ENCODE assay signal across 8 cellular contexts in the genomic region with DNA sequence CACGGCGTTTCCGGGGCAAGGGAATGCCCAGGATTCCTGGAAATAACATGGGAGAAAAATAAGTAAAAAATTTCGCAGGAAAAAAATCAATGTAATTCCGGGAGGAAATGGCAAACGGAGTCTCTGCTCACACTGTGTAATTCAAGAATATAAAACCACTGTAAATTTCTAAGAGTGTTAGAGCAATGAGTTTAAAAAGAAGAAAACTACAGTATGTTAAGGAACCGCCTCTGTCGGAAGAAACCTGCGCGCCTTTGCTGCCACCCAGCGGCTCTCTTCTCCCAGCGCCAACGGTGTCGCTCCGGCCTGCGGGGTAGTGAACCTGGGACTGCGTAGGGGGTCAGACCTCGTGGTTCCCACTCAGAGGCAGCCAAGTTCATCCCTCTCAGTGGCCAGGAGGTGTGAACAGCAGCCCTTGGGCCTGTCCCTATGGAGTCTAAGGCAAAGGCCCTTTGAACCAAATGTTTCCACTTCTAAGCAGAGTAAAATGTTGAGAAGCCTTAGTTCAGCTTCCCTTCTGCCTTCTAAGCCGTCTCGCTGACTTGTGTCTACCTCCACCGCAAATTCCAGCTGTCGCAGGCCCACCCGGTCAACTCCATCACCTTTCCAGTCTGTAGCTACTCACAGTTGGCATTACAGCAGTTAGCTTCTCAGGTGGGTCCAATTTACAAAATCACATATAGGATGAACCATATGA. TPM values are rescaled to one million over a fixed set of nuclear protein-coding genes. Genes with fewer than 3 reads are reported as not detected.
DNase-seq lines count a peak whose midpoint lies in the region; ATAC-seq, FAIRE-seq and TF ChIP-seq lines count a peak whose summit lies in the region.

No MANE protein-coding gene starts in this region.

- peak overlapping the region; percentile 100 for H2AFZ ChIP-seq in GM23338

- H3K9me3 ChIP-seq in KOPT-K1 (ENCODE audit: insufficient read depth, low read length, poor library complexity, severe bottlenecking): no peaks in the 10 kb centered on the region

- no peaks in the 10 kb centered on the region for H3K79me2 ChIP-seq in GM23338 (replicated peaks; ENCODE audit: insufficient read depth)

- no peak for FAIRE-seq in RCC 7860 (lab: Jason Lieb, UNC)

- no peaks in the 10 kb centered on the region for H4K20me1 ChIP-seq in GM23338 (replicated peaks; ENCODE audit: insufficient read depth)

- peak overlapping the region; percentile 79 for H3K4me3 Mint-ChIP-seq in GM23338
- peak overlapping the region; percentile 98 for H3K4me3 Mint-ChIP-seq in activated T-helper 17 cell treated with anti-CD3 and anti-CD28 coated beads, Interleukin-2, amount 50 U/mL, for 72 hours
- peak overlapping the region; percentile 84 for H3K4me3 Mint-ChIP-seq in natural killer cell treated with Interleukin-12 subunit alpha and Interleukin-12 subunit beta and Interleukin-15 and Interleukin-18, amount 100 ng/mL, for 72 hours

- TF ChIP-seq CTCF in GM23338 (conservative IDR thresholded peaks at IDR 0.05; ENCODE audit: low read depth in 2 of 2) (peak; percentile 85 to 87), fibroblast of mammary gland (conservative IDR thresholded peaks at IDR 0.05; ENCODE audit: control insufficient read depth, insufficient read depth, low read depth, low read length) (peak; percentile 93)

- no peaks in the 10 kb centered on the region for H3K9me3 Mint-ChIP-seq in GM23338
- no peaks in the 10 kb centered on the region for H3K9me3 Mint-ChIP-seq in activated T-helper 17 cell treated with anti-CD3 and anti-CD28 coated beads, Interleukin-2, amount 50 U/mL, for 72 hours
- no peaks in the 10 kb centered on the region for H3K9me3 Mint-ChIP-seq in natural killer cell treated with Interleukin-12 subunit alpha and Interleukin-12 subunit beta and Interleukin-15 and Interleukin-18, amount 100 ng/mL, for 72 hours

- no peaks in the 10 kb centered on the region for H3F3A ChIP-seq in GM23338 (replicated peaks; ENCODE audit: low read depth)

- H3K36me3 Mint-ChIP-seq in GM23338 (ENCODE audit: low read depth): no peaks in the 10 kb centered on the region; the same call in 2 of the 3 replicates
- peaks cover 38% of the 10 kb centered on the region for H3K36me3 Mint-ChIP-seq in activated T-helper 17 cell treated with anti-CD3 and anti-CD28 coated beads, Interleukin-2, amount 50 U/mL, for 72 hours (ENCODE audit: low read depth)
- H3K36me3 Mint-ChIP-seq in natural killer cell treated with Interleukin-12 subunit alpha and Interleukin-12 subunit beta and Interleukin-15 and Interleukin-18, amount 100 ng/mL, for 72 hours: peaks cover 21% of the 10 kb centered on the region

- H3K27me3 ChIP-seq in GM23338 (ENCODE audit: insufficient read depth): peaks cover 11% of the 10 kb centered on the region

- H3K27me3 Mint-ChIP-seq in GM23338 (ENCODE audit: insufficient read depth, low read depth, poor library complexity): peaks cover 8% of the 10 kb centered on the region
- no peaks in the 10 kb centered on the region for H3K27me3 Mint-ChIP-seq in activated T-helper 17 cell treated with anti-CD3 and anti-CD28 coated beads, Interleukin-2, amount 50 U/mL, for 72 hours
- H3K27me3 Mint-ChIP-seq in natural killer cell treated with Interleukin-12 subunit alpha and Interleukin-12 subunit beta and Interleukin-15 and Interleukin-18, amount 100 ng/mL, for 72 hours: no peaks in the 10 kb centered on the region

- peak; percentile 87 for ATAC-seq in GM23338
- ATAC-seq in activated T-helper 17 cell treated with anti-CD3 and anti-CD28 coated beads, Interleukin-2, amount 50 U/mL, for 72 hours (replicated peaks): peak; percentile 77
- peak; percentile 84 to 86 for ATAC-seq in natural killer cell treated with Interleukin-12 subunit alpha and Interleukin-12 subunit beta and Interleukin-15 and Interleukin-18, amount 100 ng/mL, for 72 hours
- peak; percentile 84 for ATAC-seq in stimulated activated naive CD8-positive, alpha-beta T cell treated with anti-CD3 and anti-CD28 coated beads, Interleukin-15, Interleukin-2, amounts not matched to agents 100 U/mL and 50 U/mL, for 24 hours

- no peak overlapping the region for H3K27ac Mint-ChIP-seq in GM23338
- peak overlapping the region; percentile 97 for H3K27ac Mint-ChIP-seq in activated T-helper 17 cell treated with anti-CD3 and anti-CD28 coated beads, Interleukin-2, amount 50 U/mL, for 72 hours
- H3K27ac Mint-ChIP-seq in natural killer cell treated with Interleukin-12 subunit alpha and Interleukin-12 subunit beta and Interleukin-15 and Interleukin-18, amount 100 ng/mL, for 72 hours: peak overlapping the region; percentile 97 to 99

- no peaks in the 10 kb centered on the region for H3K36me3 ChIP-seq in GM23338 (ENCODE audit: insufficient read depth)
- no peaks in the 10 kb centered on the region for H3K36me3 ChIP-seq in KOPT-K1 (ENCODE audit: insufficient read depth, low read length)

- H3K27ac ChIP-seq in GM23338 (ENCODE audit: low read depth) (no peak overlapping the region), KOPT-K1 (ENCODE audit: low read depth, low read length, poor library complexity, severe bottlenecking) (peak overlapping the region; percentile 65)

- H3K4me3 ChIP-seq in GM23338: peak overlapping the region; percentile 89
- peak overlapping the region; percentile 84 for H3K4me3 ChIP-seq in fibroblast of mammary gland (ENCODE audit: control insufficient read depth, low read depth, low read length)

- H3K4me1 Mint-ChIP-seq in GM23338: peaks cover 6% of the 10 kb centered on the region; the same call in 1 of the 3 replicates
- H3K4me1 Mint-ChIP-seq in activated T-helper 17 cell treated with anti-CD3 and anti-CD28 coated beads, Interleukin-2, amount 50 U/mL, for 72 hours: peaks cover 11% of the 10 kb centered on the region
- H3K4me1 Mint-ChIP-seq in natural killer cell treated with Interleukin-12 subunit alpha and Interleukin-12 subunit beta and Interleukin-15 and Interleukin-18, amount 100 ng/mL, for 72 hours (ENCODE audit: low read depth in 2 of 2): peaks cover 37 to 38% of the 10 kb centered on the region in 2 donors

- DNase-seq in ELF-1 (ENCODE audit: low read depth, low spot score) (peak; percentile 90), GM23338 (ENCODE audit: low spot score) (peak; percentile 93), RCC 7860 (ENCODE audit: low spot score) (peak; percentile 65), fibroblast of mammary gland (ENCODE audit: low read depth) (peak; percentile 79)
- peak; percentile 89 for DNase-seq in natural killer cell treated with Interleukin-12 subunit alpha and Interleukin-12 subunit beta and Interleukin-15 and Interleukin-18, amount 100 ng/mL, for 72 hours (ENCODE audit: low spot score)
- peak; percentile 88 for DNase-seq in stimulated activated naive CD8-positive, alpha-beta T cell treated with anti-CD3 and anti-CD28 coated beads, Interleukin-15, Interleukin-2, amounts not matched to agents 100 U/mL and 50 U/mL, for 24 hours

- peak overlapping the region; percentile 73 for H3K4me2 ChIP-seq in GM23338

- no peaks in the 10 kb centered on the region for H3K9me2 ChIP-seq in GM23338 (ENCODE audit: insufficient read depth)

- peaks cover 6% of the 10 kb centered on the region for H3K4me1 ChIP-seq in GM23338 (ENCODE audit: insufficient read depth)

TF ChIP-seq in GM23338, 12 proteins besides CTCF, POLR2A, EP300 and RAD21 (continues in another document):
- TF ChIP-seq, protein P1, sequence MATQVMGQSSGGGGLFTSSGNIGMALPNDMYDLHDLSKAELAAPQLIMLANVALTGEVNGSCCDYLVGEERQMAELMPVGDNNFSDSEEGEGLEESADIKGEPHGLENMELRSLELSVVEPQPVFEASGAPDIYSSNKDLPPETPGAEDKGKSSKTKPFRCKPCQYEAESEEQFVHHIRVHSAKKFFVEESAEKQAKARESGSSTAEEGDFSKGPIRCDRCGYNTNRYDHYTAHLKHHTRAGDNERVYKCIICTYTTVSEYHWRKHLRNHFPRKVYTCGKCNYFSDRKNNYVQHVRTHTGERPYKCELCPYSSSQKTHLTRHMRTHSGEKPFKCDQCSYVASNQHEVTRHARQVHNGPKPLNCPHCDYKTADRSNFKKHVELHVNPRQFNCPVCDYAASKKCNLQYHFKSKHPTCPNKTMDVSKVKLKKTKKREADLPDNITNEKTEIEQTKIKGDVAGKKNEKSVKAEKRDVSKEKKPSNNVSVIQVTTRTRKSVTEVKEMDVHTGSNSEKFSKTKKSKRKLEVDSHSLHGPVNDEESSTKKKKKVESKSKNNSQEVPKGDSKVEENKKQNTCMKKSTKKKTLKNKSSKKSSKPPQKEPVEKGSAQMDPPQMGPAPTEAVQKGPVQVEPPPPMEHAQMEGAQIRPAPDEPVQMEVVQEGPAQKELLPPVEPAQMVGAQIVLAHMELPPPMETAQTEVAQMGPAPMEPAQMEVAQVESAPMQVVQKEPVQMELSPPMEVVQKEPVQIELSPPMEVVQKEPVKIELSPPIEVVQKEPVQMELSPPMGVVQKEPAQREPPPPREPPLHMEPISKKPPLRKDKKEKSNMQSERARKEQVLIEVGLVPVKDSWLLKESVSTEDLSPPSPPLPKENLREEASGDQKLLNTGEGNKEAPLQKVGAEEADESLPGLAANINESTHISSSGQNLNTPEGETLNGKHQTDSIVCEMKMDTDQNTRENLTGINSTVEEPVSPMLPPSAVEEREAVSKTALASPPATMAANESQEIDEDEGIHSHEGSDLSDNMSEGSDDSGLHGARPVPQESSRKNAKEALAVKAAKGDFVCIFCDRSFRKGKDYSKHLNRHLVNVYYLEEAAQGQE (IDR thresholded peaks at IDR 0.05; ENCODE audit: unreplicated experiment): no peak
- no peak for TF ChIP-seq JUNB (IDR thresholded peaks at IDR 0.05; ENCODE audit: unreplicated experiment)

RNA-seq across cellular contexts. Expression of a gene that starts 0.9 kb away (rescaled TPM):
- total RNA-seq in GM23338 (2014; rRNA removed; shearing (Covaris generic)): 3.0 and 5.8 TPM in 2 replicates
- 2.8 and 3.2 TPM in 2 replicates for polyA plus RNA-seq in GM23338 (2016; fragmentation: Nextera tagmentation; extraction: Ambion mirVana)
- 100 to 1,000 TPM in 1 of 2 donors, 10 to 100 TPM in 1; 99.2 to 138 TPM for total RNA-seq in activated T-helper 17 cell treated with anti-CD3 and anti-CD28 coated beads, Interleukin-2, amount 50 U/mL, for 72 hours
- total RNA-seq in natural killer cell treated with Interleukin-12 subunit alpha and Interleukin-12 subunit beta and Interleukin-15 and Interleukin-18, amount 100 ng/mL, for 72 hours: 100 to 1,000 TPM; 136 to 243 TPM

RNA-seq across cellular contexts. Expression of a gene that starts 28.4 kb away (rescaled TPM):
- 9.1 and 14.1 TPM in 2 replicates for total RNA-seq in GM23338 (2014; rRNA removed; shearing (Covaris generic))
- 16.7 and 20.2 TPM in 2 replicates for polyA plus RNA-seq in GM23338 (2016; fragmentation: Nextera tagmentation; extraction: Ambion mirVana)
- total RNA-seq in activated T-helper 17 cell treated with anti-CD3 and anti-CD28 coated beads, Interleukin-2, amount 50 U/mL, for 72 hours: 10 to 100 TPM in 1 of 2 donors, 1 to 10 TPM in 1; 7.8 to 10.9 TPM
- 10 to 100 TPM; 13.2 to 13.3 TPM for total RNA-seq in natural killer cell treated with Interleukin-12 subunit alpha and Interleukin-12 subunit beta and Interleukin-15 and Interleukin-18, amount 100 ng/mL, for 72 hours

RNA-seq across cellular contexts. Expression of a gene that starts 28.5 kb away (rescaled TPM):
- 6.1 and 10.1 TPM in 2 replicates for total RNA-seq in GM23338 (2014; rRNA removed; shearing (Covaris generic))
- polyA plus RNA-seq in GM23338 (2016; fragmentation: Nextera tagmentation; extraction: Ambion mirVana): 6.0 and 9.0 TPM in 2 replicates
- total RNA-seq in activated T-helper 17 cell treated with anti-CD3 and anti-CD28 coated beads, Interleukin-2, amount 50 U/mL, for 72 hours: 10 to 100 TPM; 25.7 to 32.9 TPM
- 10 to 100 TPM; 18.4 to 27.5 TPM for total RNA-seq in natural killer cell treated with Interleukin-12 subunit alpha and Interleukin-12 subunit beta and Interleukin-15 and Interleukin-18, amount 100 ng/mL, for 72 hours

Comparison
In these comparisons a context has a peak if more than half of its experiments do, and no peak if none do; other contexts are left out.
1. RNA of a gene that starts 0.9 kb away (total RNA-seq): 136 to 243 TPM in natural killer cell treated with Interleukin-12 subunit alpha and Interleukin-12 subunit beta and Interleukin-15 and Interleukin-18, amount 100 ng/mL, for 72 hours and 99.2 to 138 TPM in activated T-helper 17 cell treated with anti-CD3 and anti-CD28 coated beads, Interleukin-2, amount 50 U/mL, for 72 hours; 3.0 to 5.8 TPM in GM23338; every median in the first group is over 10 times any median in the second.
2. Peak in every context shown above with its lines, with median percentiles within 50 percentile points of each other: DNase-seq, ATAC-seq and H3K4me3 Mint-ChIP-seq.